1 cellular context compared by ENCODE assay signal in the genomic region with DNA sequence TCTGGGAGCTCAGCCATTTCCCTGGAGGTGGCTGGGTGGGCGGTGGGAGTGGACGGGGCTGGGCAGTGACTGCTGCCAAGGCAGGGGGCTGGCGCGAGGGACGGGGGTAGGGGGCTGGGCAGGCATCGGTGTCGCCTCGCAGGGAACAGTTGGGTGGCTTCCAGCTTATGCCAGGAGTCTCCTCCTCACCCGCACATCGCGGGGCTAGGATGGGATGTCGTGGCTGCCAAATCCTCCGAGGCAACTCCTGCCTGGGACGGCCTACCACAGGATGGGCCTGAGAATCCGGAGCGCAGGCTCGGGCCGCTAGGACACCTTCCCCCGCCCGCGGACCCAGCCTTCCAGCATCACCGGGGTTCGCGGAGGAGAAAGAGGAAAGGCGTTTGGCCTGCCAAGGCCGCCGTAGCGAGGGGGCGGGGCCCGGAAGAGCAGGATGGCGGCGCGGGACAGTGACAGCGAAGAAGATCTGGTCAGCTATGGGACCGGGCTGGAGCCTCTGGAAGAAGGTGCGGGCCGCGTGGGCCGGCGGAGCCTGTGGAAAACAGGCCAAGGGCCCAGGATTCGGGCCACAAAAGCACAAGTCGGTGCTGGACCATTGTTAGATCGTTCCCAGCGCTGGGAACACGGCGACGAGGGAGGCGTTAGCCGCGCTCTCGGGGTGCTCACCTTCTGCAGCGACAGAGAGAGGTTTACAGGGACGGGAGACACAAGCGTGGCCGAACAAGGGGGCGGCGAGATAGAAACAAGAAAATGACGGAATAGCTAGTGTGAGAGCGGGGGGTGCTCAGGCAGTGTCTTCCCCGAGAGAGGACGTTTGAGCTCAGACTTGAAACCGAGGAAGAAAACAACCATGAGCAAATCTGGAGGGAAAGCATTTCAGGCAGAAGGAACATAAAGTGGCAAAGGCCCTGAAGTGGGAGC.
TF ChIP-seq lines count a peak whose summit lies in the region.

A gene with protein sequence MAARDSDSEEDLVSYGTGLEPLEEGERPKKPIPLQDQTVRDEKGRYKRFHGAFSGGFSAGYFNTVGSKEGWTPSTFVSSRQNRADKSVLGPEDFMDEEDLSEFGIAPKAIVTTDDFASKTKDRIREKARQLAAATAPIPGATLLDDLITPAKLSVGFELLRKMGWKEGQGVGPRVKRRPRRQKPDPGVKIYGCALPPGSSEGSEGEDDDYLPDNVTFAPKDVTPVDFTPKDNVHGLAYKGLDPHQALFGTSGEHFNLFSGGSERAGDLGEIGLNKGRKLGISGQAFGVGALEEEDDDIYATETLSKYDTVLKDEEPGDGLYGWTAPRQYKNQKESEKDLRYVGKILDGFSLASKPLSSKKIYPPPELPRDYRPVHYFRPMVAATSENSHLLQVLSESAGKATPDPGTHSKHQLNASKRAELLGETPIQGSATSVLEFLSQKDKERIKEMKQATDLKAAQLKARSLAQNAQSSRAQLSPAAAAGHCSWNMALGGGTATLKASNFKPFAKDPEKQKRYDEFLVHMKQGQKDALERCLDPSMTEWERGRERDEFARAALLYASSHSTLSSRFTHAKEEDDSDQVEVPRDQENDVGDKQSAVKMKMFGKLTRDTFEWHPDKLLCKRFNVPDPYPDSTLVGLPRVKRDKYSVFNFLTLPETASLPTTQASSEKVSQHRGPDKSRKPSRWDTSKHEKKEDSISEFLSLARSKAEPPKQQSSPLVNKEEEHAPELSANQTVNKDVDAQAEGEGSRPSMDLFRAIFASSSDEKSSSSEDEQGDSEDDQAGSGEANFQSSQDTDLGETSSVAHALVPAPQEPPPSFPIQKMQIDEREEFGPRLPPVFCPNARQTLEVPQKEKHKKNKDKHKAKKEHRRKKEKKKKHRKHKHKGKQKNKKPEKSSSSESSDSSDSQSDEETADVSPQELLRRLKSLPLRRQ (plus strand): TSS at position 421 of the 921 bp plus-strand sequence. CDS start 13 bp downstream, at position 434.

TF ChIP-seq in K562, 482 proteins besides CTCF, POLR2A, EP300 and RAD21 (continued from another document and continues in another):
- TF ChIP-seq MAFF (IDR thresholded peaks at IDR 0.05; ENCODE audit: low read length) (no peak), YBX1 (IDR thresholded peaks at IDR 0.05) (no peak), POLR2AphosphoS2 (IDR thresholded peaks at IDR 0.05; ENCODE audit: low read length) (no peak; the same call in 1 of the 2 replicates), CLOCK (CRISPR knock-in tag; IDR thresholded peaks at IDR 0.05; ENCODE audit: borderline replicate concordance) (no peak), E2F5 (CRISPR knock-in tag; IDR thresholded peaks at IDR 0.05) (no peak), CHD1 (IDR thresholded peaks at IDR 0.05; ENCODE audit: low read length) (no peak), ZNF696 (CRISPR knock-in tag; conservative IDR thresholded peaks at IDR 0.05) (no peak), NFRKB (IDR thresholded peaks at IDR 0.05; ENCODE audit: low read depth) (peak; percentile 79), SMARCA5 (IDR thresholded peaks at IDR 0.05) (no peak), MNT (conservative IDR thresholded peaks at IDR 0.05) (peak; percentile 55 to 81; a peak in 3 of 4 replicates), ZNF175 (CRISPR knock-in tag; IDR thresholded peaks at IDR 0.05; ENCODE audit: low read depth) (no peak), ZNF79 (CRISPR knock-in tag; IDR thresholded peaks at IDR 0.05; ENCODE audit: low read depth) (no peak), EP400 (IDR thresholded peaks at IDR 0.05) (peak; percentile 78), ZNF76 (CRISPR knock-in tag; IDR thresholded peaks at IDR 0.05; ENCODE audit: borderline replicate concordance) (no peak), SP1 (CRISPR knock-in tag; IDR thresholded peaks at IDR 0.05) (peak; percentile 95), ZFP36 (IDR thresholded peaks at IDR 0.05; ENCODE audit: low read depth, low read length, partially characterized antibody) (no peak), ZNF778 (CRISPR knock-in tag; IDR thresholded peaks at IDR 0.05) (no peak), GATA2 (CRISPR knock-in tag; IDR thresholded peaks at IDR 0.05) (no peak), ZNF668 (CRISPR knock-in tag; IDR thresholded peaks at IDR 0.05) (no peak), STAT6 (CRISPR knock-in tag; IDR thresholded peaks at IDR 0.05) (no peak), SLC30A9 (CRISPR knock-in tag; IDR thresholded peaks at IDR 0.05) (no peak), ZNF431 (CRISPR knock-in tag; IDR thresholded peaks at IDR 0.05) (no peak), RUNX1 (IDR thresholded peaks at IDR 0.05; ENCODE audit: low read depth) (no peak), ARID1B (IDR thresholded peaks at IDR 0.05) (peak; percentile 19; the same call in 1 of the 2 replicates), ZNF133 (CRISPR knock-in tag; IDR thresholded peaks at IDR 0.05) (no peak), ZNF695 (CRISPR knock-in tag; IDR thresholded peaks at IDR 0.05) (no peak), KLF10 (CRISPR knock-in tag; IDR thresholded peaks at IDR 0.05) (no peak)
- TF ChIP-seq, protein P1, sequence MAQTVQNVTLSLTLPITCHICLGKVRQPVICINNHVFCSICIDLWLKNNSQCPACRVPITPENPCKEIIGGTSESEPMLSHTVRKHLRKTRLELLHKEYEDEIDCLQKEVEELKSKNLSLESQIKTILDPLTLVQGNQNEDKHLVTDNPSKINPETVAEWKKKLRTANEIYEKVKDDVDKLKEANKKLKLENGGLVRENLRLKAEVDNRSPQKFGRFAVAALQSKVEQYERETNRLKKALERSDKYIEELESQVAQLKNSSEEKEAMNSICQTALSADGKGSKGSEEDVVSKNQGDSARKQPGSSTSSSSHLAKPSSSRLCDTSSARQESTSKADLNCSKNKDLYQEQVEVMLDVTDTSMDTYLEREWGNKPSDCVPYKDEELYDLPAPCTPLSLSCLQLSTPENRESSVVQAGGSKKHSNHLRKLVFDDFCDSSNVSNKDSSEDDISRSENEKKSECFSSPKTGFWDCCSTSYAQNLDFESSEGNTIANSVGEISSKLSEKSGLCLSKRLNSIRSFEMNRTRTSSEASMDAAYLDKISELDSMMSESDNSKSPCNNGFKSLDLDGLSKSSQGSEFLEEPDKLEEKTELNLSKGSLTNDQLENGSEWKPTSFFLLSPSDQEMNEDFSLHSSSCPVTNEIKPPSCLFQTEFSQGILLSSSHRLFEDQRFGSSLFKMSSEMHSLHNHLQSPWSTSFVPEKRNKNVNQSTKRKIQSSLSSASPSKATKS (CRISPR knock-in tag; IDR thresholded peaks at IDR 0.05): no peak
- TF ChIP-seq, protein P2, sequence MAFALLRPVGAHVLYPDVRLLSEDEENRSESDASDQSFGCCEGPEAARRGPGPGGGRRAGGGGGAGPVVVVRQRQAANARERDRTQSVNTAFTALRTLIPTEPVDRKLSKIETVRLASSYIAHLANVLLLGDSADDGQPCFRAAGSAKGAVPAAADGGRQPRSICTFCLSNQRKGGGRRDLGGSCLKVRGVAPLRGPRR (CRISPR knock-in tag; IDR thresholded peaks at IDR 0.05): no peak
- TF ChIP-seq, protein P3, sequence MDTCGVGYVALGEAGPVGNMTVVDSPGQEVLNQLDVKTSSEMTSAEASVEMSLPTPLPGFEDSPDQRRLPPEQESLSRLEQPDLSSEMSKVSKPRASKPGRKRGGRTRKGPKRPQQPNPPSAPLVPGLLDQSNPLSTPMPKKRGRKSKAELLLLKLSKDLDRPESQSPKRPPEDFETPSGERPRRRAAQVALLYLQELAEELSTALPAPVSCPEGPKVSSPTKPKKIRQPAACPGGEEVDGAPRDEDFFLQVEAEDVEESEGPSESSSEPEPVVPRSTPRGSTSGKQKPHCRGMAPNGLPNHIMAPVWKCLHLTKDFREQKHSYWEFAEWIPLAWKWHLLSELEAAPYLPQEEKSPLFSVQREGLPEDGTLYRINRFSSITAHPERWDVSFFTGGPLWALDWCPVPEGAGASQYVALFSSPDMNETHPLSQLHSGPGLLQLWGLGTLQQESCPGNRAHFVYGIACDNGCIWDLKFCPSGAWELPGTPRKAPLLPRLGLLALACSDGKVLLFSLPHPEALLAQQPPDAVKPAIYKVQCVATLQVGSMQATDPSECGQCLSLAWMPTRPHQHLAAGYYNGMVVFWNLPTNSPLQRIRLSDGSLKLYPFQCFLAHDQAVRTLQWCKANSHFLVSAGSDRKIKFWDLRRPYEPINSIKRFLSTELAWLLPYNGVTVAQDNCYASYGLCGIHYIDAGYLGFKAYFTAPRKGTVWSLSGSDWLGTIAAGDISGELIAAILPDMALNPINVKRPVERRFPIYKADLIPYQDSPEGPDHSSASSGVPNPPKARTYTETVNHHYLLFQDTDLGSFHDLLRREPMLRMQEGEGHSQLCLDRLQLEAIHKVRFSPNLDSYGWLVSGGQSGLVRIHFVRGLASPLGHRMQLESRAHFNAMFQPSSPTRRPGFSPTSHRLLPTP (IDR thresholded peaks at IDR 0.05; ENCODE audit: borderline replicate concordance, extremely low read depth, insufficient read length): no peak
